8 cellular contexts compared by ENCODE assay signal in genomic region chr4:83284161-83285021, GRCh38. TPM values are rescaled to one million over a fixed set of nuclear protein-coding genes. Genes with fewer than 3 reads are reported as not detected.
DNase-seq lines count a peak whose midpoint lies in the region; ATAC-seq and TF ChIP-seq lines count a peak whose summit lies in the region.

A gene with protein sequence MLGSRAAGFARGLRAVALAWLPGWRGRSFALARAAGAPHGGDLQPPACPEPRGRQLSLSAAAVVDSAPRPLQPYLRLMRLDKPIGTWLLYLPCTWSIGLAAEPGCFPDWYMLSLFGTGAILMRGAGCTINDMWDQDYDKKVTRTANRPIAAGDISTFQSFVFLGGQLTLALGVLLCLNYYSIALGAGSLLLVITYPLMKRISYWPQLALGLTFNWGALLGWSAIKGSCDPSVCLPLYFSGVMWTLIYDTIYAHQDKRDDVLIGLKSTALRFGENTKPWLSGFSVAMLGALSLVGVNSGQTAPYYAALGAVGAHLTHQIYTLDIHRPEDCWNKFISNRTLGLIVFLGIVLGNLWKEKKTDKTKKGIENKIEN (minus strand): TSS chr4:83284798. CDS start chr4:83284764, 34 bp downstream.

- no peaks in the 10 kb centered on the region for H3K36me3 ChIP-seq in heart left ventricle
- H3K36me3 ChIP-seq in upper lobe of right lung, result no peaks in the 10 kb centered on the region

- peaks cover 0 to 43% (median 8%) of the 10 kb centered on the region in 12 donors for H3K4me1 ChIP-seq in heart left ventricle
- H3K4me1 ChIP-seq in upper lobe of right lung, result peaks cover 8% of the 10 kb centered on the region

- 0 to 1% (median 0%) methylated on average over 64 to 75 of the region's 75 CpGs for WGBS in adipose tissue, 3 donors
- WGBS in heart left ventricle, 4 donors, result 0 to 1% (median 1%) methylated on average over 19 to 75 of the region's 75 CpGs

- H3K9me3 ChIP-seq in heart left ventricle, result no peaks in the 10 kb centered on the region
- no peaks in the 10 kb centered on the region for H3K9me3 ChIP-seq in upper lobe of right lung

- peak within 1 kb of the TSS; percentile 45 to 91 (median 72) for H3K4me3 ChIP-seq in heart left ventricle
- H3K4me3 ChIP-seq in upper lobe of right lung, result peak within 1 kb of the TSS; percentile 65

- intact Hi-C loops in heart left ventricle (cut with DNase I) (loop anchor here in 1 of 10 donors (10.0 kb wide), 2 partner anchors 170 to 390 kb away; partner anchors contain the start of genes HELQ, MRPS18C and SEC31A), posterior cingulate gyrus (cut with DNase I) (loop anchor here (5.0 to 10.0 kb wide), 2 partner anchors 170 to 907 kb away; partner anchors contain the start of genes HELQ and MRPS18C), upper lobe of right lung (cut with DNase I) (no loop called here)

- peak in 1 of 2 donors; percentile 81 for TF ChIP-seq POLR2A in heart left ventricle (IDR thresholded peaks at IDR 0.05)

- DNase-seq in NCI-H1105 treated with DMSO at 0.1 percent for 48 hours (lab: John Stamatoyannopoulos, UW) (peak; percentile 74), T follicular helper cell (ENCODE audit: low read depth) (peak; percentile 93), heart left ventricle (peak; percentile 96 to 98 (median 97)), posterior cingulate gyrus (peak; percentile 93 to 99 (median 96)), upper lobe of right lung (peak; percentile 99)

- ATAC-seq in HG02678 (IDR thresholded peaks at IDR 0.05; ENCODE audit: unreplicated experiment), result peak; percentile 90
- peak; percentile 98 to 99 (median 98) for ATAC-seq in heart left ventricle
- peak; percentile 95 for ATAC-seq in upper lobe of right lung

- peak within 1 kb of the TSS; percentile 86 for H3K27ac ChIP-seq in adipose tissue (ENCODE audit: low read depth, low read length)
- H3K27ac ChIP-seq in heart left ventricle, result peak within 1 kb of the TSS; percentile 91 to 100 (median 96)
- peak within 1 kb of the TSS; percentile 90 for H3K27ac ChIP-seq in upper lobe of right lung

- peak; percentile 25 for TF ChIP-seq CTCF in GM12873 (IDR thresholded peaks at IDR 0.05; ENCODE audit: insufficient read depth, low read depth, low read length, missing control alignments)
- TF ChIP-seq CTCF in heart left ventricle (IDR thresholded peaks at IDR 0.05), result peak in 11 of 12 donors; percentile 21 to 63 (median 47)
- TF ChIP-seq CTCF in upper lobe of right lung (IDR thresholded peaks at IDR 0.05), result peak; percentile 35

- H3K27me3 ChIP-seq in heart left ventricle (no peaks in the 10 kb centered on the region), upper lobe of right lung (no peaks in the 10 kb centered on the region)

RNA-seq across cellular contexts. Expression of the gene that starts here (rescaled TPM):
- 10 to 100 TPM in 1 of 3 donors, 1 to 10 TPM in 2; 4.2 to 10.9 (median 7.2) TPM for polyA plus RNA-seq in adipose tissue
- total RNA-seq in heart left ventricle, result 10 to 100 TPM; 18.0 to 26.3 (median 22.9) TPM
- polyA plus RNA-seq in heart left ventricle, result 10 to 100 TPM; 10.4 to 16.4 TPM
- total RNA-seq in upper lobe of right lung, result 12.4 TPM

Comparison
In these comparisons a context has a peak if more than half of its experiments do, and no peak if none do; other contexts are left out.
1. Peak in every context shown above with its lines: DNase-seq, ATAC-seq, H3K4me3 ChIP-seq and H3K27ac ChIP-seq.